25 cellular contexts compared by ENCODE assay signal in the genomic region with DNA sequence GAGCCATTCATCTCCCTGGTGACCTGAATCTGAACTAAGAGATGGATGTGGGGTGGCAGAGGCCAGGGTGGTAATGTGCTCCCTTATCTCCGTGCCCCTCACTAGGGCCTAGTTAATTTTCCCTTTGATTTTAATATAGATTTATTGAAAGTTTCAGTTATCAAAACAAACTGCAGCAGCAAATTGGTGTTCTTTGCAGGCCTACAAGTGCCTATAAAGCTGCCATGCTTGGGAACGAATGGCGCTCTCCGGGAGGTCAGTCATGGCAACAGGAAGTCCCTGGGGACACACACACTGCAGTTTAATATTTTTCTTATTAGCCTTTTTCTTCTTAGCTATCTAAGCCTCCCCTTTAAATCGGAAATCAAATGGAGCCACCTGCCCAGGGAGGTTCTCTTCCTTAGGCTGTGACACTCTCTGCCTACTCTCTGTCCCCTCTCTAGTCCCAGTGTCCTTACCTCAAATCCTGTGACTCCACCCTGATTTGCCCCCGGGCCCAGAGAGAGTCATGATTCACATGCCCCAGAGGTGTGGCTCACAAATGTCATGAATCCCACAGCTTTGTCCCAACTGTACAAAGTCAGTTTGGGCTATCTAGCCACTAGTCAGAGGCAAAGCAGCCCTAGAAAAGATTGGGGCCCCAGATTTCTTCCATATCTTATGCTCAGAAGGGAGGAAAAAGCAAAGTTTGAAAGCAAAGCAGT. TPM values are rescaled to one million over a fixed set of nuclear protein-coding genes. Genes with fewer than 3 reads are reported as not detected.
DNase-seq lines count a peak whose midpoint lies in the region; ATAC-seq and TF ChIP-seq lines count a peak whose summit lies in the region.
"Had no signal": no experiment of that assay in that cellular context is flagged by ENCODE, and none has a peak within 500 bp of the region (broad histone marks: within the 10 kb centered on the region; RNA-seq: fewer than 3 reads in every experiment).

No MANE protein-coding gene starts in this region.

- no peak for TF ChIP-seq POLR2A in tibial nerve (IDR thresholded peaks at IDR 0.05)

- no peak overlapping the region for H3K27ac ChIP-seq in tibial nerve
- H3K27ac ChIP-seq: body of pancreas, dorsolateral prefrontal cortex, esophagus squamous epithelium, transverse colon had no signal

- no peaks in the 10 kb centered on the region for H3K36me3 ChIP-seq in tibial nerve
- H3K36me3 ChIP-seq: esophagus squamous epithelium, transverse colon had no signal

- H3K4me3 ChIP-seq in tibial nerve: no peak overlapping the region
- H3K4me3 ChIP-seq: body of pancreas, dorsolateral prefrontal cortex, esophagus squamous epithelium, transverse colon had no signal

- no peak for TF ChIP-seq EP300 in tibial nerve (IDR thresholded peaks at IDR 0.05)

- peaks cover 0 to 10% (median 3%) of the 10 kb centered on the region in 4 donors for H3K4me1 ChIP-seq in tibial nerve

- peaks cover 64% of the 10 kb centered on the region for H3K4me1 Mint-ChIP-seq in nephron progenitor cell

- H3K9me3 ChIP-seq in tibial nerve: no peaks in the 10 kb centered on the region
- H3K9me3 ChIP-seq: body of pancreas, esophagus squamous epithelium, transverse colon had no signal

- TF ChIP-seq CTCF in nephron progenitor cell (IDR thresholded peaks at IDR 0.05): no peak
- no peak for TF ChIP-seq CTCF in tibial nerve (IDR thresholded peaks at IDR 0.05)

- DNase-seq in DMS153 treated with DMSO at 0.1 percent for 48 hours (lab: John Stamatoyannopoulos, UW; ENCODE audit: unreplicated experiment) (peak; percentile 75), ELR (ENCODE audit: low read depth) (peak; percentile 29), RPMI7951 (ENCODE audit: low read depth) (peak; percentile 18), nephron progenitor cell (peak; percentile 29), tibial nerve (ENCODE audit: low spot score in 2 of 2) (no peak)
- no peak for DNase-seq in activated T-cell treated with anti-CD3 and anti-CD28 coated beads, Interleukin-2, amount 50 U/mL, for 48 hours
- DNase-seq: activated CD4-positive, alpha-beta memory T cell treated with anti-CD3 and anti-CD28 coated beads, Interleukin-2, amount 10 ng/mL, durations not matched to agents 7 days and 5 days; activated CD4-positive, alpha-beta T cell treated with anti-CD3 and anti-CD28 coated beads for 1 hour; activated CD8-positive, alpha-beta memory T cell treated with anti-CD3 and anti-CD28 coated beads, Interleukin-2, amount 50 U/mL, for 48 hours; activated naive CD4-positive, alpha-beta T cell treated with anti-CD3 and anti-CD28 coated beads, Interleukin-2, amount 50 U/mL, for 16 hours; body of pancreas; C1 segment of cervical spinal cord; COR-L47; dorsolateral prefrontal cortex; esophagus squamous epithelium; kidney; naive thymus-derived CD8-positive, alpha-beta T cell; NCI-H1105 treated with DMSO at 0.1 percent for 48 hours; NCI-H2107; OCI-M1; T-helper 2 cell; transverse colon had no signal

- peaks cover 29% of the 10 kb centered on the region for H3K27me3 Mint-ChIP-seq in nephron progenitor cell (ENCODE audit: low read depth, poor library complexity)

- no peak overlapping the region for H3K4me3 Mint-ChIP-seq in nephron progenitor cell
- H3K4me3 Mint-ChIP-seq: activated CD4-positive, alpha-beta memory T cell treated with anti-CD3 and anti-CD28 coated beads, Interleukin-2, amount 10 ng/mL, durations not matched to agents 7 days and 5 days; naive thymus-derived CD8-positive, alpha-beta T cell; stimulated activated effector memory CD8-positive, alpha-beta T cell treated with anti-CD3 and anti-CD28 coated beads, Interleukin-12 subunit alpha, Interleukin-12 subunit beta, amount 100 ng/mL, for 72 hours had no signal

- H3K36me3 Mint-ChIP-seq in nephron progenitor cell (ENCODE audit: low read depth): no peaks in the 10 kb centered on the region
- H3K36me3 Mint-ChIP-seq: naive thymus-derived CD8-positive, alpha-beta T cell; stimulated activated effector memory CD8-positive, alpha-beta T cell treated with anti-CD3 and anti-CD28 coated beads, Interleukin-12 subunit alpha, Interleukin-12 subunit beta, amount 100 ng/mL, for 72 hours had no signal

- no peaks in the 10 kb centered on the region for H3K9me3 Mint-ChIP-seq in nephron progenitor cell
- H3K9me3 Mint-ChIP-seq: activated CD4-positive, alpha-beta memory T cell treated with anti-CD3 and anti-CD28 coated beads, Interleukin-2, amount 10 ng/mL, durations not matched to agents 7 days and 5 days; naive thymus-derived CD8-positive, alpha-beta T cell; stimulated activated effector memory CD8-positive, alpha-beta T cell treated with anti-CD3 and anti-CD28 coated beads, Interleukin-12 subunit alpha, Interleukin-12 subunit beta, amount 100 ng/mL, for 72 hours had no signal

- WGBS in tibial nerve, 2 donors: 62 to 72% methylated on average over 6 of the region's 6 CpGs

- H3K27ac Mint-ChIP-seq in nephron progenitor cell: peak overlapping the region; percentile 61
- H3K27ac Mint-ChIP-seq: activated CD4-positive, alpha-beta memory T cell treated with anti-CD3 and anti-CD28 coated beads, Interleukin-2, amount 10 ng/mL, durations not matched to agents 7 days and 5 days; stimulated activated effector memory CD8-positive, alpha-beta T cell treated with anti-CD3 and anti-CD28 coated beads, Interleukin-12 subunit alpha, Interleukin-12 subunit beta, amount 100 ng/mL, for 72 hours had no signal

- no peak for ATAC-seq in GM19467 (IDR thresholded peaks at IDR 0.05; ENCODE audit: unreplicated experiment)
- ATAC-seq: body of pancreas; naive thymus-derived CD8-positive, alpha-beta T cell; SK-N-SH treated with all-trans-retinoic acid at 6 μM for 48 hours; stimulated activated effector memory CD8-positive, alpha-beta T cell treated with anti-CD3 and anti-CD28 coated beads, Interleukin-12 subunit alpha, Interleukin-12 subunit beta, amount 100 ng/mL, for 72 hours had no signal

- H3K27me3 ChIP-seq in tibial nerve: no peaks in the 10 kb centered on the region
- H3K27me3 ChIP-seq: body of pancreas, dorsolateral prefrontal cortex, esophagus squamous epithelium, transverse colon had no signal

RNA-seq across cellular contexts. Expression of gene ERI3, which starts 4.3 kb away (rescaled TPM):
- 58.9 and 74.6 TPM in 2 replicates for total RNA-seq in RPMI7951 (2014; rRNA removed; shearing (Covaris generic))
- total RNA-seq in tibial nerve: 10 to 100 TPM; 60.1 to 82.2 (median 66.5) TPM

RNA-seq across cellular contexts. Expression of gene RNF220, which starts 45.7 kb away (rescaled TPM):
- total RNA-seq in RPMI7951 (2014; rRNA removed; shearing (Covaris generic)): 43.1 and 59.5 TPM in 2 replicates
- total RNA-seq in tibial nerve: 100 to 1,000 TPM; 110 to 151 (median 114) TPM

Comparison
In these comparisons a context has a peak if more than half of its experiments do, and no peak if none do; other contexts are left out.
1. DNase-seq: peak in DMS153 treated with DMSO at 0.1 percent for 48 hours (single experiment), ELR (single experiment), RPMI7951 (single experiment) and nephron progenitor cell (single experiment); none in tibial nerve (0 of 2) and activated T-cell treated with anti-CD3 and anti-CD28 coated beads, Interleukin-2, amount 50 U/mL, for 48 hours (0 of 2).